In the genomic region with DNA sequence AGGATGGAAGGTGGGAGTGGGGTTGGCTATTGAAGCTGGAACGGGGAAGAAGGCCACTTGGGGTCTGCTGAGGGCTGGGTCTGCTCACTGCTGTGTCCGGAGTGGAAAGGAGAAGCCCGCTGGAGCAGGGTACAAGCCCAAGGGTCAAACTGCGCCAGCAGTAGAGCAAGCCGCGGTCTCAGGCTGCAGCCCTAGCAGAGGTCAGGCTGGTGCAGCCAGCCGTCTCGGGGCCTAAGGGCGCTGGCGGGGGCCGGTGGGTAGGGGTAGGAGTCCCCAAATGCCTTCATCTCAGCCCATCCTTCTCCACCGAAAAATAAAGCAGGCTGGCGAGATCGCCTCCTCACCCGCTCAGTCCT, we compare ENCODE assay signal across 1 cellular context.
TF ChIP-seq lines count a peak whose summit lies in the region.

No MANE protein-coding gene starts in this region.

TF ChIP-seq in WTC11, 78 proteins besides CTCF, POLR2A, EP300 and RAD21 (continued from another document):
- TF ChIP-seq ZNF532 (CRISPR knock-in tag; IDR thresholded peaks at IDR 0.05; ENCODE audit: borderline replicate concordance) (no peak), ZNF317 (CRISPR knock-in tag; IDR thresholded peaks at IDR 0.05; ENCODE audit: borderline replicate concordance, low read depth) (no peak), TCF7 (CRISPR knock-in tag; IDR thresholded peaks at IDR 0.05; ENCODE audit: low read depth) (no peak), NFATC4 (CRISPR knock-in tag; IDR thresholded peaks at IDR 0.05) (no peak), NR3C1 (CRISPR knock-in tag; conservative IDR thresholded peaks at IDR 0.05; ENCODE audit: low read depth) (no peak), ATF6 (CRISPR knock-in tag; IDR thresholded peaks at IDR 0.05) (no peak)
- TF ChIP-seq, protein P1, sequence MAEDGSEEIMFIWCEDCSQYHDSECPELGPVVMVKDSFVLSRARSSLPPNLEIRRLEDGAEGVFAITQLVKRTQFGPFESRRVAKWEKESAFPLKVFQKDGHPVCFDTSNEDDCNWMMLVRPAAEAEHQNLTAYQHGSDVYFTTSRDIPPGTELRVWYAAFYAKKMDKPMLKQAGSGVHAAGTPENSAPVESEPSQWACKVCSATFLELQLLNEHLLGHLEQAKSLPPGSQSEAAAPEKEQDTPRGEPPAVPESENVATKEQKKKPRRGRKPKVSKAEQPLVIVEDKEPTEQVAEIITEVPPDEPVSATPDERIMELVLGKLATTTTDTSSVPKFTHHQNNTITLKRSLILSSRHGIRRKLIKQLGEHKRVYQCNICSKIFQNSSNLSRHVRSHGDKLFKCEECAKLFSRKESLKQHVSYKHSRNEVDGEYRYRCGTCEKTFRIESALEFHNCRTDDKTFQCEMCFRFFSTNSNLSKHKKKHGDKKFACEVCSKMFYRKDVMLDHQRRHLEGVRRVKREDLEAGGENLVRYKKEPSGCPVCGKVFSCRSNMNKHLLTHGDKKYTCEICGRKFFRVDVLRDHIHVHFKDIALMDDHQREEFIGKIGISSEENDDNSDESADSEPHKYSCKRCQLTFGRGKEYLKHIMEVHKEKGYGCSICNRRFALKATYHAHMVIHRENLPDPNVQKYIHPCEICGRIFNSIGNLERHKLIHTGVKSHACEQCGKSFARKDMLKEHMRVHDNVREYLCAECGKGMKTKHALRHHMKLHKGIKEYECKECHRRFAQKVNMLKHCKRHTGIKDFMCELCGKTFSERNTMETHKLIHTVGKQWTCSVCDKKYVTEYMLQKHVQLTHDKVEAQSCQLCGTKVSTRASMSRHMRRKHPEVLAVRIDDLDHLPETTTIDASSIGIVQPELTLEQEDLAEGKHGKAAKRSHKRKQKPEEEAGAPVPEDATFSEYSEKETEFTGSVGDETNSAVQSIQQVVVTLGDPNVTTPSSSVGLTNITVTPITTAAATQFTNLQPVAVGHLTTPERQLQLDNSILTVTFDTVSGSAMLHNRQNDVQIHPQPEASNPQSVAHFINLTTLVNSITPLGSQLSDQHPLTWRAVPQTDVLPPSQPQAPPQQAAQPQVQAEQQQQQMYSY (CRISPR knock-in tag; IDR thresholded peaks at IDR 0.05): no peak
